In the genomic region with DNA sequence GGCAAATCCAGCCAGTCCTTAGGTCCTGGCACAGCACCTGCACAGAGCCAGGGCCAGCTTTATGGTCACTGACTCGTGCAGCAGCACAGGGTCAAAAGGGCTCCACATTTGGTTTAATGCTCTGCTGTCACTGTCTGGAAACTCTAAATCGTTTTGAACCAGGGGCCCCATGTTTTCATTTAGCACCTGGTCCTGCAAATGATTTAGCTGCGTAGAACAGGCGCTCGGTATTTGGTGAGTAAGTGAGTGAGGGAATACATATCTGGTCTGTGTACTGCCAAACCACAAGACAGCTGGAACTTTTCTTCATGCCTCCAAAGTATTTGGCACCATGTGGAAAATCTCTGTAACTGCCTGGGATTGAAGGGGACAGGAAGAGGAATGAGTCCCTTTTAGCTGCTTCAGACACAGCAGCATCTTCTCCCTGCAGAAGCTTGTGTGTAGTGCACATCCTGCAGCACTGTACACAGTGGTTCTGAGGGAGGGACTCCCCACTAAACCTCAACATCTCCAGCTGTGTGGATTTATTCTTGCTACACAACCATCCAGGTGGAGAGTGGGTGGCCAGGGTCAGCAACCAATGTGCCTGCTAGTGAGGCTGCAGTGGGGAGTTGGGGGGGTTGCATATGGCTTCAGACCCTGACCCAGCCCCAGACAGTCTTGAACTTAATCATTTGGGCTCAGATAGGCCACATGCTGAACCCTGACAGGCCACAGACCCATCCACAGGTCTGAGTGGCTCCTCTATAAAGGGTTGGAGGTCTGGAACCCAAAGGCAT, we compare ENCODE assay signal across 18 cellular contexts. TPM values are rescaled to one million over a fixed set of nuclear protein-coding genes. Genes with fewer than 3 reads are reported as not detected.
A peak's percentile ranks its signal among the peaks of the same experiment; 100 is the strongest.
DNase-seq lines count a peak whose midpoint lies in the region; ATAC-seq and TF ChIP-seq lines count a peak whose summit lies in the region.
"Had no signal": no experiment of that assay in that cellular context is flagged by ENCODE, and none has a peak within 500 bp of the region (broad histone marks: within the 10 kb centered on the region; RNA-seq: fewer than 3 reads in every experiment).

No MANE protein-coding gene starts in this region.

- peaks cover 4% of the 10 kb centered on the region for H4K20me1 ChIP-seq in smooth muscle cell (ENCODE audit: low read depth)

- ATAC-seq in right cardiac atrium (peak; percentile 70 to 86), HG03175 (IDR thresholded peaks at IDR 0.05; ENCODE audit: unreplicated experiment) (no peak)
- ATAC-seq: activated naive CD4-positive, alpha-beta T cell treated with anti-CD3 and anti-CD28 coated beads, Interleukin-2, amount 50 U/mL, for 72 hours had no signal

- H3F3A ChIP-seq in smooth muscle cell (ENCODE audit: low read depth): no peaks in the 10 kb centered on the region

- H3K4me1 ChIP-seq in adipocyte (ENCODE audit: control insufficient read depth, insufficient read depth, low read length): peaks cover 9% of the 10 kb centered on the region
- peaks cover 6% of the 10 kb centered on the region for H3K4me1 ChIP-seq in right cardiac atrium (ENCODE audit: control insufficient read depth, insufficient read depth, low read length)
- no peaks in the 10 kb centered on the region for H3K4me1 ChIP-seq in smooth muscle cell (ENCODE audit: low read depth)

- H3K27ac ChIP-seq in right cardiac atrium (ENCODE audit: low read length): no peak overlapping the region
- H3K27ac ChIP-seq in smooth muscle cell (ENCODE audit: low read depth): no peak overlapping the region
- H3K27ac ChIP-seq: suprapubic skin had no signal

- no peak for TF ChIP-seq CTCF in smooth muscle cell (IDR thresholded peaks at IDR 0.05; ENCODE audit: borderline replicate concordance, insufficient read depth, poor library complexity, severe bottlenecking)

- H3K27ac Mint-ChIP-seq in T-helper 2 cell treated with Interferon-gamma antibody and Interleukin-4, amounts not matched to agents 5 μg/mL and 100 μg/mL, for 36 hours: no peak overlapping the region
- H3K27ac Mint-ChIP-seq: activated naive CD4-positive, alpha-beta T cell treated with anti-CD3 and anti-CD28 coated beads, Interleukin-2, amount 50 U/mL, for 72 hours; immature natural killer cell had no signal

- H3K4me3 Mint-ChIP-seq in T-helper 2 cell treated with Interferon-gamma antibody and Interleukin-4, amounts not matched to agents 5 μg/mL and 100 μg/mL, for 36 hours: peak overlapping the region; percentile 44
- H3K4me3 Mint-ChIP-seq: immature natural killer cell had no signal

- no peak overlapping the region for H2AFZ ChIP-seq in smooth muscle cell (ENCODE audit: low read depth)

- no peaks in the 10 kb centered on the region for H3K36me3 Mint-ChIP-seq in T-helper 2 cell treated with Interferon-gamma antibody and Interleukin-4, amounts not matched to agents 5 μg/mL and 100 μg/mL, for 36 hours (ENCODE audit: low read depth)
- H3K36me3 Mint-ChIP-seq: activated naive CD4-positive, alpha-beta T cell treated with anti-CD3 and anti-CD28 coated beads, Interleukin-2, amount 50 U/mL, for 72 hours; immature natural killer cell had no signal

- H3K9me3 ChIP-seq in adipocyte (ENCODE audit: control insufficient read depth, low read length) (no peaks in the 10 kb centered on the region), right cardiac atrium (ENCODE audit: control insufficient read depth, low read length) (no peaks in the 10 kb centered on the region), smooth muscle cell (replicated peaks; ENCODE audit: low read depth) (no peaks in the 10 kb centered on the region)
- H3K9me3 ChIP-seq: ovary, suprapubic skin had no signal

- peak overlapping the region; percentile 18 for H3K4me2 ChIP-seq in smooth muscle cell

- WGBS in right cardiac atrium: 37% methylated on average over 5 of the region's 5 CpGs
- WGBS in smooth muscle cell (ENCODE audit: low lambda C conversion rate): 6% methylated on average over 5 of the region's 5 CpGs

- no peak for DNase-seq in T-helper 2 cell treated with Interferon-gamma antibody and Interleukin-4, amounts not matched to agents 5 μg/mL and 100 μg/mL, for 36 hours (ENCODE audit: low spot score)
- no peak for DNase-seq in T-helper 2 cell
- peak; percentile 91 for DNase-seq in adipocyte (ENCODE audit: low read depth)
- no peak for DNase-seq in right cardiac atrium
- no peak for DNase-seq in smooth muscle cell (lab: John Stamatoyannopoulos, UW; ENCODE audit: unreplicated experiment)
- no peak for DNase-seq in RPMI8226
- DNase-seq in NCI-H2171 treated with DMSO at 0.1 percent for 48 hours (lab: John Stamatoyannopoulos, UW): no peak
- DNase-seq: 8988T; activated CD4-positive, CD25-positive, alpha-beta regulatory T cell treated with anti-CD3 and anti-CD28 coated beads, Interleukin-2, amount 50 U/mL, for 72 hours; immature natural killer cell; KG1; NCI-H510A treated with DMSO at 0.1 percent for 48 hours; SHP77 had no signal

- peaks cover 3% of the 10 kb centered on the region for H3K27me3 Mint-ChIP-seq in T-helper 2 cell treated with Interferon-gamma antibody and Interleukin-4, amounts not matched to agents 5 μg/mL and 100 μg/mL, for 36 hours (ENCODE audit: low read depth)

- H3K36me3 ChIP-seq in adipocyte (ENCODE audit: control insufficient read depth, insufficient read depth, low read length, severe bottlenecking): no peaks in the 10 kb centered on the region
- no peaks in the 10 kb centered on the region for H3K36me3 ChIP-seq in smooth muscle cell (ENCODE audit: low read depth)
- H3K36me3 ChIP-seq: ovary, suprapubic skin had no signal

- H3K4me3 ChIP-seq in adipocyte (ENCODE audit: low read length) (no peak overlapping the region), right cardiac atrium (ENCODE audit: low read length) (no peak overlapping the region), smooth muscle cell (no peak overlapping the region)
- H3K4me3 ChIP-seq: ovary, suprapubic skin had no signal

- H3K9me3 Mint-ChIP-seq in T-helper 2 cell treated with Interferon-gamma antibody and Interleukin-4, amounts not matched to agents 5 μg/mL and 100 μg/mL, for 36 hours: no peaks in the 10 kb centered on the region
- H3K9me3 Mint-ChIP-seq: activated naive CD4-positive, alpha-beta T cell treated with anti-CD3 and anti-CD28 coated beads, Interleukin-2, amount 50 U/mL, for 72 hours; immature natural killer cell had no signal

- intact Hi-C loops in right cardiac atrium (cut with DNase I): no loop called here

- H3K79me2 ChIP-seq in smooth muscle cell (ENCODE audit: low read depth): no peaks in the 10 kb centered on the region

- peaks cover 32% of the 10 kb centered on the region for H3K4me1 Mint-ChIP-seq in T-helper 2 cell treated with Interferon-gamma antibody and Interleukin-4, amounts not matched to agents 5 μg/mL and 100 μg/mL, for 36 hours (ENCODE audit: low read depth)

- H3K27me3 ChIP-seq in adipocyte (replicated peaks; ENCODE audit: control insufficient read depth, insufficient read depth, low read length) (peaks cover 14% of the 10 kb centered on the region), right cardiac atrium (ENCODE audit: control insufficient read depth, insufficient read depth) (no peaks in the 10 kb centered on the region), smooth muscle cell (ENCODE audit: low read depth) (no peaks in the 10 kb centered on the region)
- H3K27me3 ChIP-seq: ovary, suprapubic skin had no signal

- no peak overlapping the region for H3K9ac ChIP-seq in adipocyte (ENCODE audit: low read length)
- no peak overlapping the region for H3K9ac ChIP-seq in smooth muscle cell (ENCODE audit: low read depth)

RNA-seq across cellular contexts. Expression of a gene that starts 1.1 kb away (rescaled TPM):
- not detected for total RNA-seq in right cardiac atrium
- polyA plus RNA-seq in right cardiac atrium: 0.02 TPM
- total RNA-seq in smooth muscle cell: not detected in 2 replicates
- polyA plus RNA-seq in smooth muscle cell: 0.07 and 0.34 TPM in 2 replicates
- total RNA-seq: activated naive CD4-positive, alpha-beta T cell treated with anti-CD3 and anti-CD28 coated beads, Interleukin-2, amount 50 U/mL, for 72 hours; H1; ovary; suprapubic skin had no signal
- polyA plus RNA-seq: H1, immature natural killer cell, ovary had no signal

RNA-seq across cellular contexts. Expression of a gene that starts 15.9 kb away (rescaled TPM):
- total RNA-seq in right cardiac atrium (10 to 100 TPM; 14.0 to 19.8 (median 15.6) TPM), smooth muscle cell (19.4 and 31.9 TPM in 2 replicates)
- polyA plus RNA-seq in right cardiac atrium (8.2 TPM), smooth muscle cell (14.2 and 16.1 TPM in 2 replicates)

RNA-seq across cellular contexts. Expression of a gene that starts 37.8 kb away (rescaled TPM):
- total RNA-seq in right cardiac atrium (10 to 100 TPM; 59.0 to 76.3 (median 64.5) TPM), smooth muscle cell (17.7 and 20.9 TPM in 2 replicates)
- polyA plus RNA-seq in right cardiac atrium (55.0 TPM), smooth muscle cell (21.7 and 29.3 TPM in 2 replicates)

RNA-seq across cellular contexts. Expression of a gene that starts 55.7 kb away (rescaled TPM):
- total RNA-seq in right cardiac atrium: 100 to 1,000 TPM; 288 to 523 (median 472) TPM
- polyA plus RNA-seq in right cardiac atrium: 193 TPM
- 56.9 and 74.5 TPM in 2 replicates for total RNA-seq in smooth muscle cell
- 31.3 and 33.6 TPM in 2 replicates for polyA plus RNA-seq in smooth muscle cell
